Comparison of ENCODE assay signal across 13 cellular contexts in genomic region chr6:45480697-45481415, GRCh38.
A peak's percentile ranks its signal among the peaks of the same experiment; 100 is the strongest.
DNase-seq lines count a peak whose midpoint lies in the region; ATAC-seq and TF ChIP-seq lines count a peak whose summit lies in the region.
"Had no signal": no experiment of that assay in that cellular context is flagged by ENCODE, and none has a peak within 500 bp of the region (broad histone marks: within the 10 kb centered on the region; RNA-seq: fewer than 3 reads in every experiment).

No MANE protein-coding gene starts in this region.

- H3K4me3 ChIP-seq in neural progenitor cell: no peak overlapping the region
- H3K4me3 ChIP-seq: pancreas had no signal

- H3K27ac Mint-ChIP-seq in chondrocyte (ENCODE audit: unreplicated experiment): peak overlapping the region; percentile 90
- peak overlapping the region; percentile 24 for H3K27ac Mint-ChIP-seq in neural progenitor cell

- TF ChIP-seq CTCF in chondrocyte (IDR thresholded peaks at IDR 0.05): no peak
- TF ChIP-seq CTCF in neural progenitor cell (IDR thresholded peaks at IDR 0.05): no peak

- no peaks in the 10 kb centered on the region for H3K79me2 ChIP-seq in neural progenitor cell (ENCODE audit: low read depth)

- H3K9ac ChIP-seq in neural progenitor cell: no peak overlapping the region

- no peak overlapping the region for H3K4me2 ChIP-seq in neural progenitor cell

- no peaks in the 10 kb centered on the region for H3K27me3 Mint-ChIP-seq in chondrocyte (ENCODE audit: low read depth)
- no peaks in the 10 kb centered on the region for H3K27me3 Mint-ChIP-seq in neural progenitor cell (ENCODE audit: insufficient read depth, low read depth)
- H3K27me3 Mint-ChIP-seq: CD4-positive, CD25-positive, alpha-beta regulatory T cell had no signal

- H3K4me1 Mint-ChIP-seq in chondrocyte (ENCODE audit: low read depth) (peaks cover 61% of the 10 kb centered on the region), neural progenitor cell (peaks cover 14% of the 10 kb centered on the region)

- peak overlapping the region; percentile 62 for H2AFZ ChIP-seq in neural progenitor cell (replicated peaks)

- H3K9me3 Mint-ChIP-seq in chondrocyte (ENCODE audit: low read depth) (peaks cover 3% of the 10 kb centered on the region), neural progenitor cell (no peaks in the 10 kb centered on the region)

- H3K4me3 Mint-ChIP-seq in chondrocyte (ENCODE audit: unreplicated experiment) (peak overlapping the region; percentile 55), neural progenitor cell (no peak overlapping the region)
- H3K4me3 Mint-ChIP-seq: CD4-positive, CD25-positive, alpha-beta regulatory T cell had no signal

- no peaks in the 10 kb centered on the region for H4K20me1 ChIP-seq in neural progenitor cell (ENCODE audit: low read depth)

- ATAC-seq in GM18519 (IDR thresholded peaks at IDR 0.05; ENCODE audit: low FRiP score, unreplicated experiment) (no peak), HG03378 (IDR thresholded peaks at IDR 0.05; ENCODE audit: unreplicated experiment) (no peak)

- H3K27ac ChIP-seq in neural progenitor cell: no peak overlapping the region
- H3K27ac ChIP-seq: pancreas had no signal

- TF ChIP-seq RAD21 in Ishikawa (IDR thresholded peaks at IDR 0.05; ENCODE audit: low read depth): no peak

- H3K4me1 ChIP-seq in neural progenitor cell: peaks cover 12% of the 10 kb centered on the region

- H3K36me3 Mint-ChIP-seq in chondrocyte (ENCODE audit: low read depth): no peaks in the 10 kb centered on the region
- no peaks in the 10 kb centered on the region for H3K36me3 Mint-ChIP-seq in neural progenitor cell
- H3K36me3 Mint-ChIP-seq: CD4-positive, CD25-positive, alpha-beta regulatory T cell had no signal

- DNase-seq in Ammon's horn (ENCODE audit: low spot score) (peak; percentile 37), chondrocyte (ENCODE audit: low spot score) (no peak), neural progenitor cell (ENCODE audit: low spot score) (no peak), SHP77 (lab: John Stamatoyannopoulos, UW) (no peak), COR-L47 (lab: John Stamatoyannopoulos, UW) (no peak)
- DNase-seq: CD4-positive, CD25-positive, alpha-beta regulatory T cell; effector CD4-positive, alpha-beta T cell; heart right ventricle; pancreas; stimulated activated CD4-positive, alpha-beta T cell treated with anti-CD3 and anti-CD28 coated beads, Interleukin-4, amount 100 ng/mL, for 1 hour had no signal

- H3K36me3 ChIP-seq in neural progenitor cell: no peaks in the 10 kb centered on the region
- H3K36me3 ChIP-seq: heart right ventricle, pancreas had no signal

- TF ChIP-seq EP300 in Ishikawa (IDR thresholded peaks at IDR 0.05; ENCODE audit: borderline replicate concordance): no peak

- no peaks in the 10 kb centered on the region for H3K9me3 ChIP-seq in neural progenitor cell (ENCODE audit: low read depth)
- H3K9me3 ChIP-seq: heart right ventricle, pancreas had no signal

- H3K27me3 ChIP-seq in neural progenitor cell: no peaks in the 10 kb centered on the region
- H3K27me3 ChIP-seq: heart right ventricle, pancreas had no signal

- no peaks in the 10 kb centered on the region for H3F3A ChIP-seq in neural progenitor cell (ENCODE audit: low read depth)

TF ChIP-seq in Ishikawa, 13 proteins besides CTCF, POLR2A, EP300 and RAD21:
- TF ChIP-seq REST (IDR thresholded peaks at IDR 0.05; ENCODE audit: low read depth) (no peak), ZBTB7A (IDR thresholded peaks at IDR 0.05; ENCODE audit: low read depth) (no peak), NFIC (IDR thresholded peaks at IDR 0.05) (peak; percentile 65; the same call in 1 of the 2 replicates)
